ENCODE assay signal across 29 cellular contexts in genomic region chr14:24693941-24694507, GRCh38.
DNase-seq lines count a peak whose midpoint lies in the region; ATAC-seq and TF ChIP-seq lines count a peak whose summit lies in the region.
"Had no signal": no experiment of that assay in that cellular context is flagged by ENCODE, and none has a peak within 500 bp of the region (broad histone marks: within the 10 kb centered on the region; RNA-seq: fewer than 3 reads in every experiment).

No MANE protein-coding gene starts in this region.

- peak overlapping the region; percentile 88 for H3K27ac Mint-ChIP-seq in activated CD4-positive, alpha-beta T cell treated with anti-CD3 and anti-CD28 coated beads, Interleukin-2, amount 10 ng/mL, durations not matched to agents 7 days and 5 days
- H3K27ac Mint-ChIP-seq in activated B cell treated with CpG ODN at 0.5 μM for 24 hours (peak overlapping the region; percentile 20), endodermal cell (no peak overlapping the region)

- no peaks in the 10 kb centered on the region for H3K27me3 Mint-ChIP-seq in activated CD4-positive, alpha-beta T cell treated with anti-CD3 and anti-CD28 coated beads, Interleukin-2, amount 10 ng/mL, durations not matched to agents 7 days and 5 days
- H3K27me3 Mint-ChIP-seq in activated B cell treated with CpG ODN at 0.5 μM for 24 hours (no peaks in the 10 kb centered on the region), endodermal cell (ENCODE audit: insufficient read depth) (peaks cover 2% of the 10 kb centered on the region)
- H3K27me3 Mint-ChIP-seq: IgD-negative memory B cell had no signal

- peak overlapping the region; percentile 72 for H3K4me2 ChIP-seq in BLaER1
- H3K4me2 ChIP-seq: A549 had no signal

- no peak overlapping the region for H3K9ac ChIP-seq in BLaER1
- H3K9ac ChIP-seq in endodermal cell (ENCODE audit: extremely low read depth, low read length, poor library complexity, severe bottlenecking): no peak overlapping the region

- H3K36me3 ChIP-seq in BLaER1: no peaks in the 10 kb centered on the region
- H3K36me3 ChIP-seq in endodermal cell (ENCODE audit: control insufficient read depth, insufficient read depth, low read length): no peaks in the 10 kb centered on the region
- H3K36me3 ChIP-seq: tibial artery, vagina had no signal

- DNase-seq in activated CD4-positive, alpha-beta T cell treated with anti-CD3 and anti-CD28 coated beads, Interleukin-2, amount 10 ng/mL, durations not matched to agents 7 days and 5 days: no peak
- DNase-seq in activated CD4-positive, alpha-beta T cell treated with anti-CD3 and anti-CD28 coated beads, Interleukin-2, amount 50 U/mL, for 48 hours: no peak
- no peak for DNase-seq in activated B cell treated with CpG ODN at 0.5 μM for 24 hours
- DNase-seq in endodermal cell: no peak
- DNase-seq in NCI-H526 (lab: John Stamatoyannopoulos, UW): no peak
- no peak for DNase-seq in NCI-H2227 treated with DMSO at 0.1 percent for 48 hours (lab: John Stamatoyannopoulos, UW)
- DNase-seq: activated naive CD4-positive, alpha-beta T cell treated with anti-CD3 and anti-CD28 coated beads for 36 hours; activated T-cell treated with anti-CD3 and anti-CD28 coated beads, Interleukin-2, amount 50 U/mL, for 4 hours; AML-193; amygdala; DMS 273 treated with DMSO at 0.1 percent for 48 hours; H7; mesenchymal stem cell; NCI-H1092 treated with DMSO at 0.1 percent for 48 hours; NCI-H187; NCI-H524 treated with DMSO at 0.1 percent for 48 hours; stimulated activated CD4-positive, alpha-beta T cell treated with anti-CD3 and anti-CD28 coated beads, Interleukin-12 subunit alpha, Interleukin-12 subunit beta, amount 100 ng/mL, for 4 hours; stimulated activated CD4-positive, alpha-beta T cell treated with anti-CD3 and anti-CD28 coated beads, Interleukin-2, amount 100 ng/mL, for 48 hours; T-cell; tibial artery had no signal

- H3K4me3 ChIP-seq in BLaER1 (no peak overlapping the region), endodermal cell (ENCODE audit: low read length) (no peak overlapping the region)
- H3K4me3 ChIP-seq: A549, tibial artery, vagina had no signal

- H3K4me1 Mint-ChIP-seq in activated CD4-positive, alpha-beta T cell treated with anti-CD3 and anti-CD28 coated beads, Interleukin-2, amount 10 ng/mL, durations not matched to agents 7 days and 5 days: peaks cover 27% of the 10 kb centered on the region
- peaks cover 18% of the 10 kb centered on the region for H3K4me1 Mint-ChIP-seq in activated B cell treated with CpG ODN at 0.5 μM for 24 hours
- peaks cover 14% of the 10 kb centered on the region for H3K4me1 Mint-ChIP-seq in endodermal cell

- TF ChIP-seq CTCF in activated B cell treated with CpG ODN at 0.5 μM for 24 hours (IDR thresholded peaks at IDR 0.05) (no peak), endodermal cell (conservative IDR thresholded peaks at IDR 0.05) (no peak)

- H3K4me1 ChIP-seq in BLaER1: peaks cover 48% of the 10 kb centered on the region
- peaks cover 3% of the 10 kb centered on the region for H3K4me1 ChIP-seq in endodermal cell (ENCODE audit: control insufficient read depth, insufficient read depth, low read length)
- H3K4me1 ChIP-seq: A549, tibial artery, vagina had no signal

- H3K4me3 Mint-ChIP-seq in activated CD4-positive, alpha-beta T cell treated with anti-CD3 and anti-CD28 coated beads, Interleukin-2, amount 10 ng/mL, durations not matched to agents 7 days and 5 days: no peak overlapping the region
- H3K4me3 Mint-ChIP-seq in activated B cell treated with CpG ODN at 0.5 μM for 24 hours (no peak overlapping the region), endodermal cell (no peak overlapping the region)
- H3K4me3 Mint-ChIP-seq: activated naive CD4-positive, alpha-beta T cell treated with anti-CD3 and anti-CD28 coated beads for 36 hours; IgD-negative memory B cell had no signal

- POLR2A ChIA-PET in activated CD4-positive, alpha-beta T cell treated with anti-CD3 and anti-CD28 coated beads, Interleukin-2, amount 10 ng/mL, durations not matched to agents 7 days and 5 days (lab: Charles Lee): no interaction called here
- POLR2A ChIA-PET in activated B cell treated with CpG ODN at 0.5 μM for 24 hours (lab: Charles Lee): no interaction called here

- no peaks in the 10 kb centered on the region for H3K9me3 ChIP-seq in BLaER1
- no peaks in the 10 kb centered on the region for H3K9me3 ChIP-seq in endodermal cell (ENCODE audit: control insufficient read depth, low read length)
- H3K9me3 ChIP-seq: A549, tibial artery, vagina had no signal

- H3K36me3 Mint-ChIP-seq in activated CD4-positive, alpha-beta T cell treated with anti-CD3 and anti-CD28 coated beads, Interleukin-2, amount 10 ng/mL, durations not matched to agents 7 days and 5 days (ENCODE audit: low read depth): no peaks in the 10 kb centered on the region
- H3K36me3 Mint-ChIP-seq in activated B cell treated with CpG ODN at 0.5 μM for 24 hours (ENCODE audit: low read depth): no peaks in the 10 kb centered on the region
- no peaks in the 10 kb centered on the region for H3K36me3 Mint-ChIP-seq in endodermal cell (ENCODE audit: low read depth)
- H3K36me3 Mint-ChIP-seq: IgD-negative memory B cell, T-cell had no signal

- ATAC-seq in activated B cell treated with CpG ODN at 0.5 μM for 24 hours (ENCODE audit: low read depth) (no peak), GM18517 (IDR thresholded peaks at IDR 0.05; ENCODE audit: unreplicated experiment) (no peak)
- ATAC-seq: A549; activated CD4-positive, CD25-positive, alpha-beta regulatory T cell treated with anti-CD3 and anti-CD28 coated beads, Interleukin-2, amount 50 U/mL, for 24 hours; left lobe of liver; sciatic nerve; T-cell had no signal

- H3K27me3 ChIP-seq in BLaER1: no peaks in the 10 kb centered on the region
- H3K27me3 ChIP-seq in endodermal cell (ENCODE audit: control insufficient read depth, insufficient read depth, low read length, poor library complexity, severe bottlenecking): no peaks in the 10 kb centered on the region
- H3K27me3 ChIP-seq: tibial artery, vagina had no signal

- no peaks in the 10 kb centered on the region for H3K9me3 Mint-ChIP-seq in activated CD4-positive, alpha-beta T cell treated with anti-CD3 and anti-CD28 coated beads, Interleukin-2, amount 10 ng/mL, durations not matched to agents 7 days and 5 days
- H3K9me3 Mint-ChIP-seq in activated B cell treated with CpG ODN at 0.5 μM for 24 hours (no peaks in the 10 kb centered on the region), endodermal cell (no peaks in the 10 kb centered on the region)
- H3K9me3 Mint-ChIP-seq: activated naive CD4-positive, alpha-beta T cell treated with anti-CD3 and anti-CD28 coated beads for 36 hours; activated T-cell treated with anti-CD3 and anti-CD28 coated beads, Interleukin-2, amount 50 U/mL, for 4 hours; IgD-negative memory B cell; T-cell had no signal

- WGBS in endodermal cell (ENCODE audit: insufficient coverage in 1 of 2, insufficient read length in 1 of 2), 2 experiments: 69 to 75% methylated on average over 2 of the region's 2 CpGs

- CTCF ChIA-PET in activated CD4-positive, alpha-beta T cell treated with anti-CD3 and anti-CD28 coated beads, Interleukin-2, amount 10 ng/mL, durations not matched to agents 7 days and 5 days (lab: Charles Lee): interaction anchor here (1.1 to 1.6 kb wide), 4 partner anchors 8 to 34 kb away, joined by 3 to 9 read pairs (median 4); no protein-coding TSS in a partner anchor
- CTCF ChIA-PET in activated B cell treated with CpG ODN at 0.5 μM for 24 hours (lab: Charles Lee): interaction anchor here (1.0 kb wide), 1 partner anchor 11 kb away, joined by 3 read pairs; no protein-coding TSS in a partner anchor

- no peaks in the 10 kb centered on the region for H4K20me1 ChIP-seq in BLaER1

- H3K27ac ChIP-seq in BLaER1 (peak overlapping the region; percentile 18), endodermal cell (ENCODE audit: low read depth, low read length) (peak overlapping the region; percentile 76)
- H3K27ac ChIP-seq: A549, epithelial cell of prostate, tibial artery, vagina had no signal

- intact Hi-C loops in activated B cell treated with CpG ODN at 0.5 μM for 24 hours (cut with micrococcal nuclease): loop anchor here (2.0 kb wide), 1 partner anchor 15 kb away; no protein-coding TSS in a partner anchor
